In the genomic region with DNA sequence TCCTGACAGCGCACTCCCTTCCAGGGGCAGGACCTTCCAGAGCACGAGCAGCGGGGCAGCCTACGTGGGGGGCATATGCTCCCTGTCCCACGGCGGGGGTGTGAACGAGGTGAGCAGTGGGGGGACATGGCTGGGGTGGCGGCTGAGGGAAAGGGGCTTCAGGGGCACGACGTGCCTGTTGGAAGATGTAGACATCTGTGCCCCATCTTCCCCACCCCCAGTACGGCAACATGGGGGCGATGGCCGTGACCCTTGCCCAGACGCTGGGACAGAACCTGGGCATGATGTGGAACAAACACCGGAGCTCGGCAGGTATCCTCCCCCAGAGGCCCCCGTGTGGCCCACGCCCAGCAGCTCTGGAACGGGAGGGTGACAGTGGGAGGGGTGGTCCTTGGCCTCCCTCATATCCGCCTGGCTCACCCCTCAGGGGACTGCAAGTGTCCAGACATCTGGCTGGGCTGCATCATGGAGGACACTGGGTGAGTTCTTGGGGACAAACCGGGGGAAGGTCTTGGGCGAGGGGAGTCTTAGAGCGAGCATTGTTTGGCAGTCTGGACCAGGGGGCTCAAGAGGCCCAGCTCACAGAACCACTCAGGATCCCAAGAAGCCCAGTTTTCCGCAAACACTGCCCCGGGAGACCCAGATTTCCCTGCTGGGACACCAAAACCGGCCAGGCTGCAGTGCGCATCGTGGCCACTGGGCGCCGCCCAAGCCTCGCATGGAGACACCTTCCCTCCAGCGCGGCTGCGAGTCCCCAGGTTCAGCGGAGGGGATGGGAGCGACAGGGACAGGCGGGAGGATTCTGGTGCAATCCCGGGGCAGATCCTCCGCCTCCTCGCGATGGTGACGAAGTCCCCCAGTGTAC, we compare ENCODE assay signal across 2 cellular contexts.
TF ChIP-seq lines count a peak whose summit lies in the region.

No MANE protein-coding gene starts in this region.

TF ChIP-seq in HEK293, 187 proteins besides CTCF, POLR2A, EP300 and RAD21 (continues in another document):
- no peak for TF ChIP-seq ZFP37 (tag by site-specific recombination; IDR thresholded peaks at IDR 0.05)
- TF ChIP-seq, protein P1, sequence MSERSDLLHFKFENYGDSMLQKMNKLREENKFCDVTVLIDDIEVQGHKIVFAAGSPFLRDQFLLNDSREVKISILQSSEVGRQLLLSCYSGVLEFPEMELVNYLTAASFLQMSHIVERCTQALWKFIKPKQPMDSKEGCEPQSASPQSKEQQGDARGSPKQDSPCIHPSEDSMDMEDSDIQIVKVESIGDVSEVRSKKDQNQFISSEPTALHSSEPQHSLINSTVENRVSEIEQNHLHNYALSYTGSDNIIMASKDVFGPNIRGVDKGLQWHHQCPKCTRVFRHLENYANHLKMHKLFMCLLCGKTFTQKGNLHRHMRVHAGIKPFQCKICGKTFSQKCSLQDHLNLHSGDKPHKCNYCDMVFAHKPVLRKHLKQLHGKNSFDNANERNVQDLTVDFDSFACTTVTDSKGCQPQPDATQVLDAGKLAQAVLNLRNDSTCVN (tag by site-specific recombination; optimal IDR thresholded peaks at IDR 0.05), result peak; percentile 38
- TF ChIP-seq, protein P2, sequence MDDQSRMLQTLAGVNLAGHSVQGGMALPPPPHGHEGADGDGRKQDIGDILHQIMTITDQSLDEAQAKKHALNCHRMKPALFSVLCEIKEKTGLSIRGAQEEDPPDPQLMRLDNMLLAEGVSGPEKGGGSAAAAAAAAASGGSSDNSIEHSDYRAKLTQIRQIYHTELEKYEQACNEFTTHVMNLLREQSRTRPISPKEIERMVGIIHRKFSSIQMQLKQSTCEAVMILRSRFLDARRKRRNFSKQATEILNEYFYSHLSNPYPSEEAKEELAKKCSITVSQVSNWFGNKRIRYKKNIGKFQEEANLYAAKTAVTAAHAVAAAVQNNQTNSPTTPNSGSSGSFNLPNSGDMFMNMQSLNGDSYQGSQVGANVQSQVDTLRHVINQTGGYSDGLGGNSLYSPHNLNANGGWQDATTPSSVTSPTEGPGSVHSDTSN (CRISPR knock-in tag; IDR thresholded peaks at IDR 0.05), result 0 out of 2 replicates have a peak, but pooled peaks have one; percentile 31
- TF ChIP-seq IKZF3 (tag by site-specific recombination; IDR thresholded peaks at IDR 0.05), result peak; percentile 90
- no peak for TF ChIP-seq REPIN1 (tag by site-specific recombination; IDR thresholded peaks at IDR 0.05; ENCODE audit: low read depth)
- no peak for TF ChIP-seq GLI4 (tag by site-specific recombination; IDR thresholded peaks at IDR 0.05)
- TF ChIP-seq ZNF391 (tag by site-specific recombination; IDR thresholded peaks at IDR 0.05; ENCODE audit: borderline replicate concordance, low read depth), result 0 out of 2 replicates have a peak, but pooled peaks have one; percentile 17
- no peak for TF ChIP-seq ZNF404 (tag by site-specific recombination; IDR thresholded peaks at IDR 0.05)
- TF ChIP-seq MZF1 (tag by site-specific recombination; IDR thresholded peaks at IDR 0.05; ENCODE audit: borderline replicate concordance), result peak; percentile 91
- TF ChIP-seq ZNF76 (tag by site-specific recombination; IDR thresholded peaks at IDR 0.05; ENCODE audit: borderline replicate concordance, low read depth), result peak; percentile 30; the same call in 1 of the 2 replicates
- peak; percentile 76; the same call in 1 of the 2 replicates for TF ChIP-seq ZNF610 (tag by site-specific recombination; IDR thresholded peaks at IDR 0.05; ENCODE audit: borderline replicate concordance)
- peak; percentile 10; the same call in 1 of the 2 replicates for TF ChIP-seq YY1 (tag by site-specific recombination; IDR thresholded peaks at IDR 0.05)
- no peak for TF ChIP-seq ZNF624 (tag by site-specific recombination; IDR thresholded peaks at IDR 0.05)
- TF ChIP-seq, protein P3, sequence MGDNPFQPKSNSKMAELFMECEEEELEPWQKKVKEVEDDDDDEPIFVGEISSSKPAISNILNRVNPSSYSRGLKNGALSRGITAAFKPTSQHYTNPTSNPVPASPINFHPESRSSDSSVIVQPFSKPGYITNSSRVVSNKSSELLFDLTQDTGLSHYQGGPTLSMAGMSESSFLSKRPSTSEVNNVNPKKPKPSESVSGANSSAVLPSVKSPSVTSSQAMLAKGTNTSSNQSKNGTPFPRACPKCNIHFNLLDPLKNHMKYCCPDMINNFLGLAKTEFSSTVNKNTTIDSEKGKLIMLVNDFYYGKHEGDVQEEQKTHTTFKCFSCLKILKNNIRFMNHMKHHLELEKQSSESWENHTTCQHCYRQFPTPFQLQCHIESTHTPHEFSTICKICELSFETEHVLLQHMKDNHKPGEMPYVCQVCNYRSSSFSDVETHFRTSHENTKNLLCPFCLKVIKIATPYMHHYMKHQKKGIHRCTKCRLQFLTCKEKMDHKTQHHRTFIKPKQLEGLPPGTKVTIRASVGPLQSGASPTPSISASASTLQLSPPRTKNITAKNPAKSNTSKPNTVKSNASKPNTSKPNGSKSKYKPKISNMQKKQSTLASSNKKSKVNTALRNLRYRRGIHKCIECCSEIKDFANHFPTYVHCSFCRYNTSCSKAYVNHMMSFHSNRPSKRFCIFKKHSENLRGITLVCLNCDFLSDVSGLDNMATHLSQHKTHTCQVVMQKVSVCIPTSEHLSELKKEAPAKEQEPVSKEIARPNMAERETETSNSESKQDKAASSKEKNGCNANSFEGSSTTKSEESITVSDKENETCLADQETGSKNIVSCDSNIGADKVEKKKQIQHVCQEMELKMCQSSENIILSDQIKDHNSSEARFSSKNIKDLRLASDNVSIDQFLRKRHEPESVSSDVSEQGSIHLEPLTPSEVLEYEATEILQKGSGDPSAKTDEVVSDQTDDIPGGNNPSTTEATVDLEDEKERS (tag by site-specific recombination; IDR thresholded peaks at IDR 0.05), result no peak
- TF ChIP-seq ZNF366 (tag by site-specific recombination; conservative IDR thresholded peaks at IDR 0.05), result peak; percentile 38; the same call in 1 of the 2 replicates
- TF ChIP-seq ZSCAN30 (tag by site-specific recombination; IDR thresholded peaks at IDR 0.05), result peak; percentile 59; the same call in 1 of the 2 replicates
- TF ChIP-seq ZNF549 (tag by site-specific recombination; IDR thresholded peaks at IDR 0.05), result no peak
- TF ChIP-seq GLIS2 (tag by site-specific recombination; IDR thresholded peaks at IDR 0.05), result peak; percentile 76; the same call in 1 of the 2 replicates
- TF ChIP-seq ZNF155 (tag by site-specific recombination; IDR thresholded peaks at IDR 0.05), result no peak
- TF ChIP-seq GLIS1 (tag by site-specific recombination; IDR thresholded peaks at IDR 0.05), result 0 out of 2 replicates have a peak, but pooled peaks have one; percentile 22
- no peak for TF ChIP-seq KLF16 (tag by site-specific recombination; IDR thresholded peaks at IDR 0.05)
- no peak for TF ChIP-seq ZNF239 (tag by site-specific recombination; IDR thresholded peaks at IDR 0.05)
- TF ChIP-seq HOXC10 (CRISPR knock-in tag; IDR thresholded peaks at IDR 0.05), result no peak
- peak; percentile 48 for TF ChIP-seq ZIC2 (tag by site-specific recombination; IDR thresholded peaks at IDR 0.05)
- no peak for TF ChIP-seq ZNF785 (tag by site-specific recombination; IDR thresholded peaks at IDR 0.05)
- TF ChIP-seq ZNF791 (tag by site-specific recombination; IDR thresholded peaks at IDR 0.05), result no peak
- no peak for TF ChIP-seq ZNF350 (tag by site-specific recombination; IDR thresholded peaks at IDR 0.05)
- TF ChIP-seq ZBTB21 (tag by site-specific recombination; IDR thresholded peaks at IDR 0.05), result no peak
- peak; percentile 78 for TF ChIP-seq ZNF654 (tag by site-specific recombination; IDR thresholded peaks at IDR 0.05; ENCODE audit: low read depth)
- TF ChIP-seq ZNF660 (tag by site-specific recombination; IDR thresholded peaks at IDR 0.05), result peak; percentile 76; the same call in 1 of the 2 replicates
- TF ChIP-seq ZNF510 (tag by site-specific recombination; IDR thresholded peaks at IDR 0.05; ENCODE audit: insufficient replicate concordance), result no peak

TF ChIP-seq in GM12878, 131 proteins besides CTCF, POLR2A, EP300 and RAD21 (continues in another document):
- TF ChIP-seq SIX5 (IDR thresholded peaks at IDR 0.05; ENCODE audit: low read depth, low read length, severe bottlenecking) (no peak), DPF2 (IDR thresholded peaks at IDR 0.05) (no peak), ESRRA (IDR thresholded peaks at IDR 0.05; ENCODE audit: low read length) (no peak), SMC3 (IDR thresholded peaks at IDR 0.05; ENCODE audit: borderline replicate concordance, low read length) (peak; percentile 73), ZNF384 (IDR thresholded peaks at IDR 0.05; ENCODE audit: borderline replicate concordance, low read depth, low read length) (no peak), CHD2 (IDR thresholded peaks at IDR 0.05; ENCODE audit: borderline replicate concordance, low read depth, low read length) (no peak), BHLHE40 (IDR thresholded peaks at IDR 0.05; ENCODE audit: borderline replicate concordance in 1 of 2, low read depth in 2 of 2, low read length in 1 of 2) (peak in 1 of 2 experiments; percentile 36; a peak in 2 of 4 replicates), ZNF217 (IDR thresholded peaks at IDR 0.05) (no peak), HDAC2 (IDR thresholded peaks at IDR 0.05) (no peak), BCL11A (IDR thresholded peaks at IDR 0.05; ENCODE audit: low read depth, low read length) (no peak), KDM1A (IDR thresholded peaks at IDR 0.05; ENCODE audit: borderline replicate concordance) (no peak), CREM (IDR thresholded peaks at IDR 0.05; ENCODE audit: low read depth) (no peak), KLF5 (IDR thresholded peaks at IDR 0.05; ENCODE audit: partially characterized antibody) (no peak), STAT3 (IDR thresholded peaks at IDR 0.05; ENCODE audit: low read depth, low read length) (no peak), LARP7 (IDR thresholded peaks at IDR 0.05) (0 out of 2 replicates have a peak, but pooled peaks have one; percentile 51), CBX5 (IDR thresholded peaks at IDR 0.05; ENCODE audit: low read depth) (no peak), SUZ12 (IDR thresholded peaks at IDR 0.05; ENCODE audit: unreplicated experiment) (no peak), RB1 (IDR thresholded peaks at IDR 0.05; ENCODE audit: borderline replicate concordance) (peak; percentile 60; the same call in 1 of the 2 replicates), BMI1 (IDR thresholded peaks at IDR 0.05; ENCODE audit: borderline replicate concordance) (no peak)
- TF ChIP-seq, protein P4, sequence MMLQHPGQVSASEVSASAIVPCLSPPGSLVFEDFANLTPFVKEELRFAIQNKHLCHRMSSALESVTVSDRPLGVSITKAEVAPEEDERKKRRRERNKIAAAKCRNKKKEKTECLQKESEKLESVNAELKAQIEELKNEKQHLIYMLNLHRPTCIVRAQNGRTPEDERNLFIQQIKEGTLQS (IDR thresholded peaks at IDR 0.05; ENCODE audit: borderline replicate concordance, extremely low read depth, low read depth, low read length), result no peak
- TF ChIP-seq, protein P5, sequence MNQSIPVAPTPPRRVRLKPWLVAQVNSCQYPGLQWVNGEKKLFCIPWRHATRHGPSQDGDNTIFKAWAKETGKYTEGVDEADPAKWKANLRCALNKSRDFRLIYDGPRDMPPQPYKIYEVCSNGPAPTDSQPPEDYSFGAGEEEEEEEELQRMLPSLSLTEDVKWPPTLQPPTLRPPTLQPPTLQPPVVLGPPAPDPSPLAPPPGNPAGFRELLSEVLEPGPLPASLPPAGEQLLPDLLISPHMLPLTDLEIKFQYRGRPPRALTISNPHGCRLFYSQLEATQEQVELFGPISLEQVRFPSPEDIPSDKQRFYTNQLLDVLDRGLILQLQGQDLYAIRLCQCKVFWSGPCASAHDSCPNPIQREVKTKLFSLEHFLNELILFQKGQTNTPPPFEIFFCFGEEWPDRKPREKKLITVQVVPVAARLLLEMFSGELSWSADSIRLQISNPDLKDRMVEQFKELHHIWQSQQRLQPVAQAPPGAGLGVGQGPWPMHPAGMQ (IDR thresholded peaks at IDR 0.05; ENCODE audit: borderline replicate concordance), result no peak
- TF ChIP-seq, protein P6, sequence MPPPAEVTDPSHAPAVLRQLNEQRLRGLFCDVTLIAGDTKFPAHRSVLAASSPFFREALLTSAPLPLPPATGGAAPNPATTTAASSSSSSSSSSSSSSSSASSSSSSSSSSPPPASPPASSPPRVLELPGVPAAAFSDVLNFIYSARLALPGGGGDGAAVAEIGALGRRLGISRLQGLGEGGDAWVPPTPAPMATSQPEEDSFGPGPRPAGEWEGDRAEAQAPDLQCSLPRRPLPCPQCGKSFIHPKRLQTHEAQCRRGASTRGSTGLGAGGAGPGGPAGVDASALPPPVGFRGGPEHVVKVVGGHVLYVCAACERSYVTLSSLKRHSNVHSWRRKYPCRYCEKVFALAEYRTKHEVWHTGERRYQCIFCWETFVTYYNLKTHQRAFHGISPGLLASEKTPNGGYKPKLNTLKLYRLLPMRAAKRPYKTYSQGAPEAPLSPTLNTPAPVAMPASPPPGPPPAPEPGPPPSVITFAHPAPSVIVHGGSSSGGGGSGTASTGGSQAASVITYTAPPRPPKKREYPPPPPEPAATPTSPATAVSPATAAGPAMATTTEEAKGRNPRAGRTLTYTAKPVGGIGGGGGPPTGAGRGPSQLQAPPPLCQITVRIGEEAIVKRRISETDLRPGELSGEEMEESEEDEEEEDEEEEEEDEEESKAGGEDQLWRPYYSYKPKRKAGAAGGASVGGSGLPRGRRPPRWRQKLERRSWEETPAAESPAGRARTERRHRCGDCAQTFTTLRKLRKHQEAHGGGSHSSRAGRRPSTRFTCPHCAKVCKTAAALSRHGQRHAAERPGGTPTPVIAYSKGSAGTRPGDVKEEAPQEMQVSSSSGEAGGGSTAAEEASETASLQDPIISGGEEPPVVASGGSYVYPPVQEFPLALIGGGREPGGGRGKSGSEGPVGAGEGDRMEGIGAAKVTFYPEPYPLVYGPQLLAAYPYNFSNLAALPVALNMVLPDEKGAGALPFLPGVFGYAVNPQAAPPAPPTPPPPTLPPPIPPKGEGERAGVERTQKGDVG (CRISPR knock-in tag; IDR thresholded peaks at IDR 0.05), result no peak
- TF ChIP-seq, protein P7, sequence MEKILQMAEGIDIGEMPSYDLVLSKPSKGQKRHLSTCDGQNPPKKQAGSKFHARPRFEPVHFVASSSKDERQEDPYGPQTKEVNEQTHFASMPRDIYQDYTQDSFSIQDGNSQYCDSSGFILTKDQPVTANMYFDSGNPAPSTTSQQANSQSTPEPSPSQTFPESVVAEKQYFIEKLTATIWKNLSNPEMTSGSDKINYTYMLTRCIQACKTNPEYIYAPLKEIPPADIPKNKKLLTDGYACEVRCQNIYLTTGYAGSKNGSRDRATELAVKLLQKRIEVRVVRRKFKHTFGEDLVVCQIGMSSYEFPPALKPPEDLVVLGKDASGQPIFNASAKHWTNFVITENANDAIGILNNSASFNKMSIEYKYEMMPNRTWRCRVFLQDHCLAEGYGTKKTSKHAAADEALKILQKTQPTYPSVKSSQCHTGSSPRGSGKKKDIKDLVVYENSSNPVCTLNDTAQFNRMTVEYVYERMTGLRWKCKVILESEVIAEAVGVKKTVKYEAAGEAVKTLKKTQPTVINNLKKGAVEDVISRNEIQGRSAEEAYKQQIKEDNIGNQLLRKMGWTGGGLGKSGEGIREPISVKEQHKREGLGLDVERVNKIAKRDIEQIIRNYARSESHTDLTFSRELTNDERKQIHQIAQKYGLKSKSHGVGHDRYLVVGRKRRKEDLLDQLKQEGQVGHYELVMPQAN (conservative IDR thresholded peaks at IDR 0.05), result no peak
- TF ChIP-seq, protein P8, sequence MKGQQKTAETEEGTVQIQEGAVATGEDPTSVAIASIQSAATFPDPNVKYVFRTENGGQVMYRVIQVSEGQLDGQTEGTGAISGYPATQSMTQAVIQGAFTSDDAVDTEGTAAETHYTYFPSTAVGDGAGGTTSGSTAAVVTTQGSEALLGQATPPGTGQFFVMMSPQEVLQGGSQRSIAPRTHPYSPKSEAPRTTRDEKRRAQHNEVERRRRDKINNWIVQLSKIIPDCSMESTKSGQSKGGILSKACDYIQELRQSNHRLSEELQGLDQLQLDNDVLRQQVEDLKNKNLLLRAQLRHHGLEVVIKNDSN (IDR thresholded peaks at IDR 0.05; ENCODE audit: borderline replicate concordance, extremely low read length, insufficient read depth, low read depth, low read length), result no peak
- TF ChIP-seq, protein P9, sequence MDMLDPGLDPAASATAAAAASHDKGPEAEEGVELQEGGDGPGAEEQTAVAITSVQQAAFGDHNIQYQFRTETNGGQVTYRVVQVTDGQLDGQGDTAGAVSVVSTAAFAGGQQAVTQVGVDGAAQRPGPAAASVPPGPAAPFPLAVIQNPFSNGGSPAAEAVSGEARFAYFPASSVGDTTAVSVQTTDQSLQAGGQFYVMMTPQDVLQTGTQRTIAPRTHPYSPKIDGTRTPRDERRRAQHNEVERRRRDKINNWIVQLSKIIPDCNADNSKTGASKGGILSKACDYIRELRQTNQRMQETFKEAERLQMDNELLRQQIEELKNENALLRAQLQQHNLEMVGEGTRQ (IDR thresholded peaks at IDR 0.05; ENCODE audit: borderline replicate concordance, low read depth, low read length), result no peak
